ENCODE assay signal across 8 cellular contexts in genomic region chr15:38454687-38455071, GRCh38. TPM values are rescaled to one million over a fixed set of nuclear protein-coding genes. Genes with fewer than 3 reads are reported as not detected.
DNase-seq lines count a peak whose midpoint lies in the region; ATAC-seq, FAIRE-seq and TF ChIP-seq lines count a peak whose summit lies in the region.

No MANE protein-coding gene starts in this region.

- CTCF ChIA-PET in H1 (lab: Charles Lee; ENCODE audit: partially characterized antibody): interaction anchor here (0.6 to 5.1 kb wide), 12 partner anchors 8 to 248 kb away, joined by 3 to 42 read pairs (median 4); no protein-coding TSS in a partner anchor

- H3K9me3 ChIP-seq in NT2/D1 (ENCODE audit: insufficient read depth, low read length) (no peaks in the 10 kb centered on the region), H1 (ENCODE audit: insufficient read depth in 2 of 2, low read depth in 1 of 2, low read length in 1 of 2) (no peaks in the 10 kb centered on the region)

- H2BK20ac ChIP-seq in H1 (ENCODE audit: low read length): no peak overlapping the region

- H2BK5ac ChIP-seq in H1 (ENCODE audit: low read depth, low read length): peak overlapping the region; percentile 96

- H4K91ac ChIP-seq in H1 (replicated peaks; ENCODE audit: insufficient read length, low read length): no peak overlapping the region

- H2BK12ac ChIP-seq in H1 (ENCODE audit: low read depth, low read length): no peak overlapping the region; the same call in 1 of the 2 replicates

- peaks cover 9% of the 10 kb centered on the region for H3K36me3 Mint-ChIP-seq in nephron progenitor cell (ENCODE audit: low read depth)

- no peak overlapping the region for H2AK5ac ChIP-seq in H1 (ENCODE audit: low read depth, low read length)

- TF ChIP-seq POLR2A in H1 (IDR thresholded peaks at IDR 0.05; ENCODE audit: control extremely low read depth in 1 of 2, low read depth in 2 of 2, low read length in 2 of 2): no peak

- H3K4me3 ChIP-seq in GM12865 (ENCODE audit: low read depth, low read length) (peak overlapping the region; percentile 99), NT2/D1 (ENCODE audit: insufficient read length, low read depth) (peak overlapping the region; percentile 89), H1 (ENCODE audit: extremely low read depth in 1 of 4, insufficient read depth in 2 of 4, low read depth in 3 of 4, low read length in 4 of 4) (peak overlapping the region; percentile 70 to 98 (median 93))

- H3K9ac ChIP-seq in NT2/D1 (ENCODE audit: insufficient read length, low read depth) (peak overlapping the region; percentile 92), H1 (replicated peaks in 1 of 4; ENCODE audit: extremely low read depth in 1 of 4, low read depth in 3 of 4, low read length in 3 of 4) (peak overlapping the region; percentile 77 to 99 (median 98))

- no peak for DNase-seq in GM12865 (ENCODE audit: low read depth)
- DNase-seq in NT2/D1 (ENCODE audit: low read depth, low spot score): no peak
- no peak for DNase-seq in H1 (ENCODE audit: low read depth in 1 of 2, low spot score in 2 of 2)
- DNase-seq in nephron progenitor cell: no peak
- DNase-seq in NCI-H187 (lab: John Stamatoyannopoulos, UW): no peak
- DNase-seq in HK-2 (ENCODE audit: unreplicated experiment): no peak
- no peak for DNase-seq in LoVo (ENCODE audit: low spot score)

- H3K27ac ChIP-seq in H1 (ENCODE audit: low read depth, low read length): peak overlapping the region; percentile 97; the same call in 1 of the 2 replicates

- TF ChIP-seq CTCF in GM12865 (IDR thresholded peaks at IDR 0.05; ENCODE audit: insufficient read depth, low read depth, low read length, missing control alignments): no peak
- TF ChIP-seq CTCF in H1 (IDR thresholded peaks at IDR 0.05; ENCODE audit: control extremely low read depth in 1 of 3, insufficient read depth in 1 of 3, low read depth in 1 of 3, low read length in 3 of 3): no peak
- TF ChIP-seq CTCF in nephron progenitor cell (IDR thresholded peaks at IDR 0.05): no peak

- no peak overlapping the region for H3K56ac ChIP-seq in H1 (replicated peaks; ENCODE audit: insufficient read length, low read depth, low read length)

- no peak overlapping the region for H3K23ac ChIP-seq in H1 (ENCODE audit: insufficient read length)

- H3K79me2 ChIP-seq in H1 (ENCODE audit: control insufficient read depth in 1 of 2, insufficient read depth in 2 of 2, low read length in 2 of 2): peaks cover 18 to 52% of the 10 kb centered on the region in 2 experiments

- H3K27me3 ChIP-seq in NT2/D1 (ENCODE audit: insufficient read depth, insufficient read length): no peaks in the 10 kb centered on the region
- no peaks in the 10 kb centered on the region for H3K27me3 ChIP-seq in H1 (replicated peaks in 1 of 4; ENCODE audit: control insufficient read depth in 3 of 4, extremely low read depth in 1 of 4, insufficient read depth in 3 of 4, low read length in 3 of 4)

- no peak for ATAC-seq in GM18520 (IDR thresholded peaks at IDR 0.05; ENCODE audit: unreplicated experiment)

- no peak overlapping the region for H3K18ac ChIP-seq in H1 (ENCODE audit: extremely low read depth, low read length)

- 0 out of 2 replicates have a peak overlapping the region, but pooled peaks have one; percentile 97 for H2AFZ ChIP-seq in H1 (ENCODE audit: low read length)

- no peak overlapping the region for H2BK15ac ChIP-seq in H1 (ENCODE audit: low read length)

- peaks cover 3% of the 10 kb centered on the region for H3K9me3 Mint-ChIP-seq in nephron progenitor cell

- peaks cover 16% of the 10 kb centered on the region for H3K4me1 Mint-ChIP-seq in nephron progenitor cell

- peak overlapping the region; percentile 71 to 83 for H3K4me2 ChIP-seq in H1 (ENCODE audit: insufficient read depth in 1 of 2, low read depth in 2 of 2, low read length in 2 of 2)

- 1% methylated on average over 12 of the region's 12 CpGs; no CpG with 5 or more reads in 1 of the 2 experiments for WGBS in H1 (ENCODE audit: extremely low coverage in 1 of 2, insufficient coverage in 1 of 2, insufficient read length in 1 of 2, insufficient replicate concordance in 2 of 2, low coverage in 1 of 2, low lambda C conversion rate in 2 of 2, missing lambda C conversion rate in 1 of 2), 2 experiments

- H4K20me1 ChIP-seq in H1 (replicated peaks in 1 of 2; ENCODE audit: control insufficient read depth in 1 of 2, insufficient read depth in 2 of 2, low read length in 2 of 2): peaks cover under 1 to 9% of the 10 kb centered on the region in 2 experiments

- H3K36me3 ChIP-seq in NT2/D1 (ENCODE audit: insufficient read depth, insufficient read length, low read length): peaks cover 22% of the 10 kb centered on the region
- no peaks in the 10 kb centered on the region for H3K36me3 ChIP-seq in H1 (ENCODE audit: control insufficient read depth in 2 of 4, insufficient read depth in 4 of 4, low read length in 3 of 4)

- no peak for FAIRE-seq in H1 (lab: Jason Lieb, UNC)

- no peak for TF ChIP-seq EP300 in H1 (IDR thresholded peaks at IDR 0.05; ENCODE audit: borderline replicate concordance in 1 of 2, low read depth in 2 of 2, low read length in 2 of 2)

- no peak overlapping the region for H4K8ac ChIP-seq in H1 (ENCODE audit: extremely low read depth, insufficient read depth, low read length)

- H3K79me1 ChIP-seq in H1 (ENCODE audit: low read depth, low read length): peaks cover 7% of the 10 kb centered on the region; the same call in 1 of the 2 replicates

- H3K27me3 Mint-ChIP-seq in nephron progenitor cell (ENCODE audit: low read depth, poor library complexity): peaks cover 26% of the 10 kb centered on the region

- POLR2A ChIA-PET in H1 (lab: Charles Lee; ENCODE audit: partially characterized antibody): interaction anchor here (0.7 to 3.6 kb wide), 19 partner anchors 9 to 382 kb away, joined by 3 to 34 read pairs (median 3); partner anchors contain the start of gene RASGRP1

- H3K4me1 ChIP-seq in NT2/D1 (ENCODE audit: insufficient read depth, insufficient read length) (no peaks in the 10 kb centered on the region), H1 (replicated peaks in 1 of 4; ENCODE audit: control insufficient read depth in 3 of 4, insufficient read depth in 4 of 4, low read length in 3 of 4) (0 out of 7 replicates have a peak, but pooled peaks cover 0 to 5% (median 0%) of the 10 kb centered on the region in 4 experiments)

- TF ChIP-seq RAD21 in H1 (IDR thresholded peaks at IDR 0.05 in 1 of 2, conservative IDR thresholded peaks at IDR 0.05 in 1 of 2; ENCODE audit: low read depth in 2 of 2, low read length in 2 of 2): no peak

- H3K27ac Mint-ChIP-seq in nephron progenitor cell: peak overlapping the region; percentile 99

- H2BK120ac ChIP-seq in H1 (replicated peaks; ENCODE audit: low read depth, low read length): no peak overlapping the region

- H3K14ac ChIP-seq in H1 (ENCODE audit: insufficient read length): no peak overlapping the region

- H3K4me3 Mint-ChIP-seq in nephron progenitor cell: peak overlapping the region; percentile 93

- H4K5ac ChIP-seq in H1 (ENCODE audit: insufficient read length, low read depth, low read length): no peak overlapping the region

- H3K23me2 ChIP-seq in H1 (ENCODE audit: low read depth, low read length): no peaks in the 10 kb centered on the region

- no peak overlapping the region for H3K4ac ChIP-seq in H1 (replicated peaks; ENCODE audit: insufficient read length, low read depth, low read length)

TF ChIP-seq in H1, 55 proteins besides CTCF, POLR2A, EP300 and RAD21:
- TF ChIP-seq RFX5 (IDR thresholded peaks at IDR 0.05; ENCODE audit: borderline replicate concordance, low read depth, low read length): no peak
- TF ChIP-seq HDAC6 (IDR thresholded peaks at IDR 0.05; ENCODE audit: low read depth, low read length): no peak
- no peak for TF ChIP-seq SIN3A (conservative IDR thresholded peaks at IDR 0.05 in 1 of 2, IDR thresholded peaks at IDR 0.05 in 1 of 2; ENCODE audit: low read depth in 1 of 2, low read length in 2 of 2)
- no peak for TF ChIP-seq BCL11A (IDR thresholded peaks at IDR 0.05; ENCODE audit: low read depth in 2 of 2, low read length in 2 of 2)
- no peak for TF ChIP-seq YY1 (IDR thresholded peaks at IDR 0.05; ENCODE audit: low read depth, low read length)
- TF ChIP-seq CTBP2 (IDR thresholded peaks at IDR 0.05; ENCODE audit: borderline replicate concordance, insufficient read depth, insufficient read length, low read length): no peak
- no peak for TF ChIP-seq JUND (IDR thresholded peaks at IDR 0.05; ENCODE audit: low read length)
- no peak for TF ChIP-seq CBX5 (IDR thresholded peaks at IDR 0.05; ENCODE audit: low read depth, low read length)

RNA-seq across cellular contexts. Expression of gene FAM98B, which starts 0.8 kb away (rescaled TPM):
- total RNA-seq in H1 (2021; fragmentation: NEBNext Ultra II Directional; extraction: Animal tissue kit (Norgen Biotek cat#: 25700)): 44.6 and 48.4 TPM in 2 replicates
- polyA plus RNA-seq in H1 (2011; rRNA removed): 3.1 and 5.9 TPM in 2 replicates
- 9.5 TPM for polyA plus RNA-seq in H1 (2011; cell fraction: cytosol; rRNA removed)
- 1.8 TPM for polyA plus RNA-seq in H1 (2011; cell fraction: nucleus; rRNA removed)
- 14.1 to 38.7 TPM (median 18.3 TPM) in 4 replicates for polyA plus RNA-seq in H1 (2012, experiment 1 of 2)
- polyA plus RNA-seq in H1 (2012, experiment 2 of 2): 13.1 TPM
- 34.2 TPM for polyA plus RNA-seq in H1 (2013, experiment 1 of 2)
- 35.6 TPM for polyA plus RNA-seq in H1 (2013, experiment 2 of 2)
- polyA minus RNA-seq in H1 (2011; rRNA and poly(A)+ RNA removed): 4.5 and 7.1 TPM in 2 replicates
- polyA minus RNA-seq in H1 (2011; cell fraction: cytosol; rRNA and poly(A)+ RNA removed): 6.4 TPM
- polyA minus RNA-seq in H1 (2011; cell fraction: nucleus; rRNA and poly(A)+ RNA removed): 20.1 TPM
